In genomic region chr10:121261665-121262064, GRCh38 we compare ENCODE assay signal across 27 cellular contexts.
"Had no signal": no experiment of that assay in that cellular context is flagged by ENCODE, and none has a peak within 500 bp of the region (broad histone marks: within the 10 kb centered on the region; RNA-seq: fewer than 3 reads in every experiment).

No MANE protein-coding gene starts in this region.

- H3K27ac ChIP-seq: neural progenitor cell, ovary, parathyroid adenoma, psoas muscle, right lobe of liver, sigmoid colon, stomach, thoracic aorta, thyroid gland, tibial nerve, upper lobe of right lung, uterus had no signal

- H3K4me1 Mint-ChIP-seq: natural killer cell; stimulated activated effector memory CD8-positive, alpha-beta T cell treated with anti-CD3 and anti-CD28 coated beads, Interleukin-12 subunit alpha, Interleukin-12 subunit beta, amount 100 ng/mL, for 72 hours; stimulated activated naive B cell treated with anti-CD40 and anti-IgM and Interleukin-4, amounts not matched to agents 10 μg/mL and 1 μg/mL and 100 μg/mL, for 72 hours had no signal

- H3K4me3 ChIP-seq: neural progenitor cell, ovary, psoas muscle, right lobe of liver, sigmoid colon, stomach, thoracic aorta, thyroid gland, tibial nerve, upper lobe of right lung, uterus had no signal

- H3K4me1 ChIP-seq: parathyroid adenoma, psoas muscle, stomach, tibial nerve, upper lobe of right lung, uterus had no signal

- H3K27ac Mint-ChIP-seq: natural killer cell; nephron; neural progenitor cell; progenitor cell of endocrine pancreas; stimulated activated effector memory CD8-positive, alpha-beta T cell treated with anti-CD3 and anti-CD28 coated beads, Interleukin-12 subunit alpha, Interleukin-12 subunit beta, amount 100 ng/mL, for 72 hours; stimulated activated naive B cell treated with anti-CD40 and anti-IgM and Interleukin-4, amounts not matched to agents 10 μg/mL and 1 μg/mL and 100 μg/mL, for 72 hours; stimulated activated naive CD8-positive, alpha-beta T cell treated with anti-CD3 and anti-CD28 coated beads, Interleukin-15, Interleukin-2, amounts not matched to agents 100 ng/mL and 50 ng/mL, for 24 hours; type B pancreatic cell had no signal

- H3K36me3 ChIP-seq: neural progenitor cell, ovary, right lobe of liver, sigmoid colon, stomach, thoracic aorta, thyroid gland, tibial nerve, upper lobe of right lung, uterus had no signal

- H3K27me3 ChIP-seq: neural progenitor cell, ovary, right lobe of liver, sigmoid colon, stomach, thyroid gland, tibial nerve, upper lobe of right lung, uterus had no signal

- DNase-seq: natural killer cell; occipital lobe; ovary; posterior cingulate gyrus; psoas muscle; right cardiac atrium; right lobe of liver; sigmoid colon; stimulated activated CD4-positive, alpha-beta T cell treated with anti-CD3 and anti-CD28 coated beads, Interleukin-15, amount 100 ng/mL, for 24 hours; stimulated activated CD4-positive, alpha-beta T cell treated with anti-CD3 and anti-CD28 coated beads, Interleukin-2, amount 100 ng/mL, for 24 hours; stimulated activated CD4-positive, alpha-beta T cell treated with anti-CD3 and anti-CD28 coated beads, Interleukin-2, amount 100 ng/mL, for 48 hours; stimulated activated CD4-positive, alpha-beta T cell treated with anti-CD3 and anti-CD28 coated beads, Interleukin-4, amount 100 ng/mL, for 24 hours; stimulated activated naive B cell treated with anti-CD40 and anti-IgM and Interleukin-4, amounts not matched to agents 10 μg/mL and 1 μg/mL and 100 μg/mL, for 72 hours; stimulated activated naive CD4-positive, alpha-beta T cell treated with Interleukin-2 at 50 U/mL for 16 hours; stomach; thyroid gland; upper lobe of right lung; uterus had no signal

- H3K36me3 Mint-ChIP-seq: natural killer cell; neural progenitor cell; stimulated activated effector memory CD8-positive, alpha-beta T cell treated with anti-CD3 and anti-CD28 coated beads, Interleukin-12 subunit alpha, Interleukin-12 subunit beta, amount 100 ng/mL, for 72 hours; stimulated activated naive B cell treated with anti-CD40 and anti-IgM and Interleukin-4, amounts not matched to agents 10 μg/mL and 1 μg/mL and 100 μg/mL, for 72 hours; type B pancreatic cell had no signal

- H3K9me3 ChIP-seq: ovary, psoas muscle, right lobe of liver, sigmoid colon, stomach, thoracic aorta, thyroid gland, tibial nerve, upper lobe of right lung, uterus had no signal

- H3K9me3 Mint-ChIP-seq: natural killer cell had no signal

- H3K27me3 Mint-ChIP-seq: progenitor cell of endocrine pancreas; stimulated activated naive CD8-positive, alpha-beta T cell treated with anti-CD3 and anti-CD28 coated beads, Interleukin-15, Interleukin-2, amounts not matched to agents 100 ng/mL and 50 ng/mL, for 24 hours; type B pancreatic cell had no signal

- H3K4me3 Mint-ChIP-seq: natural killer cell; nephron; neural progenitor cell; stimulated activated effector memory CD8-positive, alpha-beta T cell treated with anti-CD3 and anti-CD28 coated beads, Interleukin-12 subunit alpha, Interleukin-12 subunit beta, amount 100 ng/mL, for 72 hours; stimulated activated naive B cell treated with anti-CD40 and anti-IgM and Interleukin-4, amounts not matched to agents 10 μg/mL and 1 μg/mL and 100 μg/mL, for 72 hours; stimulated activated naive CD8-positive, alpha-beta T cell treated with anti-CD3 and anti-CD28 coated beads, Interleukin-15, Interleukin-2, amounts not matched to agents 100 ng/mL and 50 ng/mL, for 24 hours; type B pancreatic cell had no signal

- ATAC-seq: natural killer cell; psoas muscle; right cardiac atrium; right lobe of liver; stimulated activated effector memory CD8-positive, alpha-beta T cell treated with anti-CD3 and anti-CD28 coated beads, Interleukin-12 subunit alpha, Interleukin-12 subunit beta, amount 100 ng/mL, for 72 hours; stimulated activated naive B cell treated with anti-CD40 and anti-IgM and Interleukin-4, amounts not matched to agents 10 μg/mL and 1 μg/mL and 100 μg/mL, for 72 hours; upper lobe of right lung had no signal

- H3K9ac ChIP-seq: neural progenitor cell, parathyroid adenoma had no signal
